13 cellular contexts compared by ENCODE assay signal in genomic region chr2:182949572-182950189, GRCh38.
DNase-seq lines count a peak whose midpoint lies in the region; ATAC-seq and TF ChIP-seq lines count a peak whose summit lies in the region.
"Had no signal": no experiment of that assay in that cellular context is flagged by ENCODE, and none has a peak within 500 bp of the region (broad histone marks: within the 10 kb centered on the region; RNA-seq: fewer than 3 reads in every experiment).

No MANE protein-coding gene starts in this region.

- POLR2A ChIA-PET in activated CD4-positive, alpha-beta memory T cell treated with anti-CD3 and anti-CD28 coated beads, Interleukin-2, amount 10 ng/mL, durations not matched to agents 7 days and 5 days (lab: Charles Lee), result interaction anchor here (1.4 kb wide), 1 partner anchor 234 kb away, joined by 3 read pairs; the partner anchor contains the start of gene DNAJC10
- POLR2A ChIA-PET in activated CD4-positive, alpha-beta memory T cell treated with anti-CD3 and anti-CD28 coated beads for 36 hours (lab: Charles Lee), result no interaction called here

- CTCF ChIA-PET in activated CD4-positive, alpha-beta memory T cell treated with anti-CD3 and anti-CD28 coated beads, Interleukin-2, amount 10 ng/mL, durations not matched to agents 7 days and 5 days (lab: Charles Lee), result no interaction called here
- CTCF ChIA-PET in activated CD4-positive, alpha-beta memory T cell treated with anti-CD3 and anti-CD28 coated beads for 36 hours (lab: Charles Lee), result interaction anchor here (1.2 to 2.3 kb wide), 2 partner anchors 30 to 283 kb away, joined by 5 to 6 read pairs; no protein-coding TSS in a partner anchor

- H3K4me1 ChIP-seq in RWPE2 (ENCODE audit: insufficient read depth, poor library complexity, severe bottlenecking), result peaks cover 9% of the 10 kb centered on the region
- H3K4me1 ChIP-seq in gastrocnemius medialis, result peaks cover 6 to 20% of the 10 kb centered on the region in 2 donors
- H3K4me1 ChIP-seq: BE2C had no signal

- no peaks in the 10 kb centered on the region for H3K27me3 Mint-ChIP-seq in activated CD4-positive, alpha-beta memory T cell treated with anti-CD3 and anti-CD28 coated beads, Interleukin-2, amount 10 ng/mL, durations not matched to agents 7 days and 5 days
- H3K27me3 Mint-ChIP-seq in activated CD4-positive, alpha-beta memory T cell treated with anti-CD3 and anti-CD28 coated beads for 36 hours, result no peaks in the 10 kb centered on the region
- H3K27me3 Mint-ChIP-seq: activated naive CD8-positive, alpha-beta T cell had no signal

- H3K27me3 ChIP-seq in RWPE2 (ENCODE audit: insufficient read depth, poor library complexity, severe bottlenecking) (no peaks in the 10 kb centered on the region), gastrocnemius medialis (no peaks in the 10 kb centered on the region)
- H3K27me3 ChIP-seq: BE2C had no signal

- intact Hi-C loops in activated CD4-positive, alpha-beta memory T cell treated with anti-CD3 and anti-CD28 coated beads for 36 hours (cut with micrococcal nuclease), result loop anchor here (5.0 kb wide), 1 partner anchor 88 kb away; the partner anchor contains the start of gene NCKAP1
- intact Hi-C loops in gastrocnemius medialis (cut with DNase I; ENCODE audit: low total_unique reads), result loop anchor here (5.0 kb wide), 1 partner anchor 37 kb away; no protein-coding TSS in a partner anchor

- TF ChIP-seq CTCF in RWPE2 (IDR thresholded peaks at IDR 0.05; ENCODE audit: poor library complexity, severe bottlenecking) (no peak), fibroblast of mammary gland (conservative IDR thresholded peaks at IDR 0.05; ENCODE audit: control insufficient read depth, insufficient read depth, low read depth, low read length) (no peak), gastrocnemius medialis (IDR thresholded peaks at IDR 0.05 in 4 of 5, conservative IDR thresholded peaks at IDR 0.05 in 1 of 5) (no peak)

- H3K9me3 Mint-ChIP-seq in activated CD4-positive, alpha-beta memory T cell treated with anti-CD3 and anti-CD28 coated beads, Interleukin-2, amount 10 ng/mL, durations not matched to agents 7 days and 5 days, result no peaks in the 10 kb centered on the region
- H3K9me3 Mint-ChIP-seq in activated CD4-positive, alpha-beta memory T cell treated with anti-CD3 and anti-CD28 coated beads for 36 hours, result no peaks in the 10 kb centered on the region

- peaks cover 53% of the 10 kb centered on the region for H3K4me1 Mint-ChIP-seq in activated CD4-positive, alpha-beta memory T cell treated with anti-CD3 and anti-CD28 coated beads, Interleukin-2, amount 10 ng/mL, durations not matched to agents 7 days and 5 days
- peaks cover 5% of the 10 kb centered on the region for H3K4me1 Mint-ChIP-seq in activated CD4-positive, alpha-beta memory T cell treated with anti-CD3 and anti-CD28 coated beads for 36 hours (ENCODE audit: low read depth)

- H3K27ac ChIP-seq in RWPE2 (ENCODE audit: poor library complexity, severe bottlenecking) (no peak overlapping the region), gastrocnemius medialis (peak overlapping the region; percentile 68 to 85 (median 77))
- H3K27ac ChIP-seq: VCaP had no signal

- ATAC-seq in RWPE2 (ENCODE audit: low read depth), result peak; percentile 51
- peak; percentile 82 to 89 for ATAC-seq in gastrocnemius medialis

- H3K9me3 ChIP-seq in RWPE2 (ENCODE audit: severe bottlenecking) (no peaks in the 10 kb centered on the region), gastrocnemius medialis (no peaks in the 10 kb centered on the region)
- H3K9me3 ChIP-seq: BE2C had no signal

- TF ChIP-seq POLR2A in gastrocnemius medialis (IDR thresholded peaks at IDR 0.05), result no peak

- in situ Hi-C loops in gastrocnemius medialis (cut with MboI; ENCODE audit: low sequenced_read_pairs in 4 of 4), result no loop called here

- H3K27ac Mint-ChIP-seq in activated CD4-positive, alpha-beta memory T cell treated with anti-CD3 and anti-CD28 coated beads, Interleukin-2, amount 10 ng/mL, durations not matched to agents 7 days and 5 days, result no peak overlapping the region
- no peak overlapping the region for H3K27ac Mint-ChIP-seq in activated CD4-positive, alpha-beta memory T cell treated with anti-CD3 and anti-CD28 coated beads for 36 hours
- H3K27ac Mint-ChIP-seq: activated naive CD8-positive, alpha-beta T cell had no signal

- H3K4me3 Mint-ChIP-seq in activated CD4-positive, alpha-beta memory T cell treated with anti-CD3 and anti-CD28 coated beads, Interleukin-2, amount 10 ng/mL, durations not matched to agents 7 days and 5 days, result no peak overlapping the region
- no peak overlapping the region for H3K4me3 Mint-ChIP-seq in activated CD4-positive, alpha-beta memory T cell treated with anti-CD3 and anti-CD28 coated beads for 36 hours
- H3K4me3 Mint-ChIP-seq: activated naive CD8-positive, alpha-beta T cell had no signal

- H3K36me3 ChIP-seq in RWPE2 (ENCODE audit: low read depth) (peaks cover 83% of the 10 kb centered on the region), gastrocnemius medialis (peaks cover 0 to 36% of the 10 kb centered on the region in 2 donors)

- H3K4me3 ChIP-seq in RWPE2 (ENCODE audit: severe bottlenecking) (no peak overlapping the region), fibroblast of mammary gland (ENCODE audit: control insufficient read depth, low read depth, low read length) (no peak overlapping the region), gastrocnemius medialis (no peak overlapping the region)

- DNase-seq in activated CD4-positive, alpha-beta memory T cell treated with anti-CD3 and anti-CD28 coated beads, Interleukin-2, amount 10 ng/mL, durations not matched to agents 7 days and 5 days, result peak; percentile 22
- no peak for DNase-seq in activated CD4-positive, alpha-beta memory T cell treated with anti-CD3 and anti-CD28 coated beads for 36 hours
- no peak for DNase-seq in RWPE2 (ENCODE audit: low spot score)
- DNase-seq in fibroblast of mammary gland (ENCODE audit: low read depth), result peak; percentile 45
- peak; percentile 60 to 83 for DNase-seq in gastrocnemius medialis
- no peak for DNase-seq in ureter (ENCODE audit: low spot score)
- DNase-seq in NCI-H2227 treated with DMSO at 0.1 percent for 48 hours (lab: John Stamatoyannopoulos, UW), result no peak
- DNase-seq in superior temporal gyrus (ENCODE audit: extremely low spot score), result no peak
- DNase-seq: BE2C, midbrain, NCI-H226 had no signal

- peaks cover 12% of the 10 kb centered on the region for H3K36me3 Mint-ChIP-seq in activated CD4-positive, alpha-beta memory T cell treated with anti-CD3 and anti-CD28 coated beads, Interleukin-2, amount 10 ng/mL, durations not matched to agents 7 days and 5 days (ENCODE audit: low read depth)
- peaks cover 24% of the 10 kb centered on the region for H3K36me3 Mint-ChIP-seq in activated CD4-positive, alpha-beta memory T cell treated with anti-CD3 and anti-CD28 coated beads for 36 hours
- H3K36me3 Mint-ChIP-seq: activated naive CD8-positive, alpha-beta T cell had no signal

Comparison
In these comparisons a context has a peak if more than half of its experiments do, and no peak if none do; other contexts are left out.
1. DNase-seq: peak in activated CD4-positive, alpha-beta memory T cell treated with anti-CD3 and anti-CD28 coated beads, Interleukin-2, amount 10 ng/mL, durations not matched to agents 7 days and 5 days (single experiment), fibroblast of mammary gland (single experiment) and gastrocnemius medialis (2 of 2); none in activated CD4-positive, alpha-beta memory T cell treated with anti-CD3 and anti-CD28 coated beads for 36 hours (single experiment), RWPE2 (single experiment), ureter (single experiment), NCI-H2227 treated with DMSO at 0.1 percent for 48 hours (single experiment) and superior temporal gyrus (single experiment).